In genomic region chr4:2220016-2220620, GRCh38 we compare ENCODE assay signal across 8 cellular contexts. TPM values are rescaled to one million over a fixed set of nuclear protein-coding genes. Genes with fewer than 3 reads are reported as not detected.
DNase-seq lines count a peak whose midpoint lies in the region; ATAC-seq, FAIRE-seq and TF ChIP-seq lines count a peak whose summit lies in the region.

No MANE protein-coding gene starts in this region.

- H3K4me1 ChIP-seq in CD8-positive, alpha-beta memory T cell (ENCODE audit: insufficient read depth, low read length) = no peaks in the 10 kb centered on the region

- peak; percentile 65 to 83 (median 68) for DNase-seq in CD8-positive, alpha-beta memory T cell
- peak; percentile 20 for DNase-seq in H54 (ENCODE audit: insufficient read length, low spot score)
- peak; percentile 81 for DNase-seq in NCI-H2196 (lab: John Stamatoyannopoulos, UW; ENCODE audit: unreplicated experiment)
- peak; percentile 68 for DNase-seq in activated CD4-positive, alpha-beta T cell treated with anti-CD3 and anti-CD28 coated beads for 1 hour
- peak; percentile 91 for DNase-seq in cerebellar cortex (ENCODE audit: low spot score)
- DNase-seq in left colon = peak; percentile 53 to 82
- peak; percentile 75 to 77 for DNase-seq in stimulated activated CD4-positive, alpha-beta T cell treated with anti-CD3 and anti-CD28 coated beads, Interleukin-2, amount 100 ng/mL, for 48 hours

- POLR2A ChIA-PET in CD8-positive, alpha-beta memory T cell (lab: Charles Lee) = interaction anchor here (0.5 to 1.1 kb wide), 3 partner anchors 42 to 221 kb away, joined by 3 to 7 read pairs (median 3); partner anchors contain the start of gene MXD4

- H3K27ac ChIP-seq in CD8-positive, alpha-beta memory T cell (ENCODE audit: low read depth, low read length) = no peak overlapping the region

- TF ChIP-seq POLR2A in H54 (IDR thresholded peaks at IDR 0.05; ENCODE audit: low read depth, low read length) = no peak

- no peak for FAIRE-seq in H54 (lab: Jason Lieb, UNC)

- no peaks in the 10 kb centered on the region for H3K9me3 Mint-ChIP-seq in CD8-positive, alpha-beta memory T cell

- H3K4me1 Mint-ChIP-seq in CD8-positive, alpha-beta memory T cell = peaks cover 6% of the 10 kb centered on the region in 3 donors

- ATAC-seq in left colon (peak; percentile 97), HG02981 (IDR thresholded peaks at IDR 0.05; ENCODE audit: unreplicated experiment) (no peak)

- CTCF ChIA-PET in CD8-positive, alpha-beta memory T cell (lab: Charles Lee) = interaction anchor here (0.7 to 4.0 kb wide), 31 partner anchors 9 to 818 kb away, joined by 3 to 39 read pairs (median 6); partner anchors contain the start of genes CFAP99, HAUS3, POLN and RNF4

- H3K4me3 Mint-ChIP-seq in CD8-positive, alpha-beta memory T cell = peak overlapping the region in 1 of 7 donors; percentile 42

- peaks cover 5% of the 10 kb centered on the region for H3K36me3 ChIP-seq in CD8-positive, alpha-beta memory T cell (ENCODE audit: insufficient read depth, low read length)

- H3K27me3 Mint-ChIP-seq in CD8-positive, alpha-beta memory T cell = peaks cover 0 to 2% of the 10 kb centered on the region in 2 donors

- H3K9me3 ChIP-seq in CD8-positive, alpha-beta memory T cell (ENCODE audit: low read length) = no peaks in the 10 kb centered on the region

- no peaks in the 10 kb centered on the region for H3K27me3 ChIP-seq in CD8-positive, alpha-beta memory T cell (ENCODE audit: insufficient read depth, low read length, poor library complexity, severe bottlenecking)

- peak overlapping the region in 5 of 8 donors; percentile 25 to 86 (median 70) for H3K27ac Mint-ChIP-seq in CD8-positive, alpha-beta memory T cell

- intact Hi-C loops in left colon (cut with DNase I, micrococcal nuclease) = loop anchor here in 1 of 2 donors (10.0 kb wide), 1 partner anchor 225 kb away; no protein-coding TSS in a partner anchor

- H3K4me3 ChIP-seq in CD8-positive, alpha-beta memory T cell (ENCODE audit: low read length) = no peak overlapping the region

- peaks cover 0 to 13% (median 0%) of the 10 kb centered on the region in 3 donors for H3K36me3 Mint-ChIP-seq in CD8-positive, alpha-beta memory T cell

RNA-seq across cellular contexts. Expression of gene HAUS3, which starts 21.8 kb away (rescaled TPM):
- 10 to 100 TPM; 23.8 to 23.9 TPM for total RNA-seq in CD8-positive, alpha-beta memory T cell
- polyA plus RNA-seq in CD8-positive, alpha-beta memory T cell = 26.6 TPM
- 1 to 10 TPM; 7.7 to 9.7 TPM for total RNA-seq in left colon

RNA-seq across cellular contexts. Expression of gene POLN, which starts 21.8 kb away (rescaled TPM):
- 1 to 10 TPM; 1.5 to 1.6 TPM for total RNA-seq in CD8-positive, alpha-beta memory T cell
- 0.55 TPM for polyA plus RNA-seq in CD8-positive, alpha-beta memory T cell
- total RNA-seq in left colon = 1 to 10 TPM; 1.3 to 3.1 TPM

RNA-seq across cellular contexts. Expression of gene MXD4, which starts 41.8 kb away (rescaled TPM):
- total RNA-seq in CD8-positive, alpha-beta memory T cell = 10 to 100 TPM; 10.2 to 12.2 TPM
- polyA plus RNA-seq in CD8-positive, alpha-beta memory T cell = 47.2 TPM
- 10 to 100 TPM; 33.1 to 49.8 TPM for total RNA-seq in left colon

Comparison
In these comparisons a context has a peak if more than half of its experiments do, and no peak if none do; other contexts are left out.
1. DNase-seq: peak in every context shown above with its lines; median percentile 91 in cerebellar cortex; 81 in NCI-H2196; 76 in stimulated activated CD4-positive, alpha-beta T cell treated with anti-CD3 and anti-CD28 coated beads, Interleukin-2, amount 100 ng/mL, for 48 hours; 68 in CD8-positive, alpha-beta memory T cell; 68 in activated CD4-positive, alpha-beta T cell treated with anti-CD3 and anti-CD28 coated beads for 1 hour; 68 in left colon; 20 in H54.